Comparison of ENCODE assay signal across 12 cellular contexts in the genomic region with DNA sequence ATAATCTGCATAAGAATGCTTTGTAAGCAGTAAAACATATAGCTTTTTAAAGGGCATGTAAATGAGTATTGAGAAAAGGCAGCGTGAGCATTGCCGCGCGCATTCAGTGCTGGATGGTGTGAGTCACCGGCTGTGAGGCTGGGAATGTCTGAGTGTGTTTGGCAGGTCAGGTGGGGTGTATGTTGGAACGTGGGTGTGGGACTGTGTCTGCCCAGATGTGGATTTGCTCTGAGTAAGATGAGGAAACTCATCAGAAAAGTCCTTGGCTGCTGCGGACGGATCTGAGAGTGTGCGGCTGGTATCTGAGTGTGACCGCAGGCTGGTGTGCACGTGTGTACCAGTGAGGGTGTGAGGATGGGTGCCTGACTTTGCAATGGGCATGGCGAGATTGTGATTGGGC.
A peak's percentile ranks its signal among the peaks of the same experiment; 100 is the strongest.
DNase-seq lines count a peak whose midpoint lies in the region; ATAC-seq and TF ChIP-seq lines count a peak whose summit lies in the region.
"Had no signal": no experiment of that assay in that cellular context is flagged by ENCODE, and none has a peak within 500 bp of the region (broad histone marks: within the 10 kb centered on the region; RNA-seq: fewer than 3 reads in every experiment).

No MANE protein-coding gene starts in this region.

- peaks cover 0 to 4% (median 0%) of the 10 kb centered on the region in 45 donors for H3K27me3 ChIP-seq in dorsolateral prefrontal cortex
- peaks cover 0 to 37% (median 16%) of the 10 kb centered on the region in 3 experiments for H3K27me3 ChIP-seq in neuronal stem cell (ENCODE audit: control insufficient read depth in 3 of 3, insufficient read depth in 3 of 3, low read depth in 1 of 3, low read length in 3 of 3)

- peak; percentile 82 for DNase-seq in AG10803 (ENCODE audit: low read depth)
- DNase-seq in M059J (ENCODE audit: low read depth), result peak; percentile 18
- DNase-seq in dorsolateral prefrontal cortex, result peak in 6 of 10 donors; percentile 47 to 82 (median 70)
- DNase-seq in neuronal stem cell (ENCODE audit: low spot score), result no peak
- DNase-seq in stimulated activated naive CD4-positive, alpha-beta T cell (lab: John Stamatoyannopoulos, UW), result no peak
- DNase-seq in T-helper 2 cell, result no peak
- no peak for DNase-seq in type B pancreatic cell (ENCODE audit: extremely low spot score, unreplicated experiment)
- DNase-seq: Kasumi-1; NCI-H345; stimulated activated CD4-positive, alpha-beta T cell treated with anti-CD3 and anti-CD28 coated beads, Interleukin-4, amount 100 ng/mL, for 24 hours; substantia nigra had no signal

- peaks cover 27% of the 10 kb centered on the region for H3K27me3 Mint-ChIP-seq in type B pancreatic cell

- no peak overlapping the region for H2BK12ac ChIP-seq in neuronal stem cell (ENCODE audit: low read length)

- no peak overlapping the region for H4K91ac ChIP-seq in neuronal stem cell (ENCODE audit: low read depth, low read length, poor library complexity)

- no peak overlapping the region for H3K9ac ChIP-seq in neuronal stem cell (ENCODE audit: low read depth, low read length, poor library complexity)

- peaks cover 34% of the 10 kb centered on the region for H3K4me1 Mint-ChIP-seq in type B pancreatic cell (ENCODE audit: unreplicated experiment)

- H3K27ac ChIP-seq in dorsolateral prefrontal cortex (no peak overlapping the region), neuronal stem cell (replicated peaks; ENCODE audit: low read length) (no peak overlapping the region)

- peaks cover 30 to 45% of the 10 kb centered on the region in 2 donors for H3K4me1 ChIP-seq in neuronal stem cell (ENCODE audit: control insufficient read depth in 2 of 2, insufficient read depth in 1 of 2, low read depth in 1 of 2, low read length in 2 of 2)

- no peak overlapping the region for H2BK120ac ChIP-seq in neuronal stem cell (ENCODE audit: low read depth, low read length)

- H3K18ac ChIP-seq in neuronal stem cell (ENCODE audit: low read length), result peak overlapping the region; percentile 15

- H2AK5ac ChIP-seq in neuronal stem cell (ENCODE audit: low read depth, low read length), result no peak overlapping the region

- H3K4me3 Mint-ChIP-seq in type B pancreatic cell, result no peak overlapping the region

- H2AFZ ChIP-seq in neuronal stem cell (ENCODE audit: low read length), result no peak overlapping the region

- H3K4ac ChIP-seq in neuronal stem cell (ENCODE audit: low read length), result no peak overlapping the region

- no peak overlapping the region for H3K27ac Mint-ChIP-seq in type B pancreatic cell

- no peak overlapping the region for H4K8ac ChIP-seq in neuronal stem cell (ENCODE audit: low read depth, low read length)

- TF ChIP-seq CTCF in AG10803 (conservative IDR thresholded peaks at IDR 0.05; ENCODE audit: low read length) (no peak), dorsolateral prefrontal cortex (IDR thresholded peaks at IDR 0.05 in 54 of 56, conservative IDR thresholded peaks at IDR 0.05 in 2 of 56; ENCODE audit: low read depth in 1 of 56, partially characterized antibody in 56 of 56) (no peak), type B pancreatic cell (conservative IDR thresholded peaks at IDR 0.05) (no peak)

- no peaks in the 10 kb centered on the region for H3K9me3 ChIP-seq in neuronal stem cell (replicated peaks in 1 of 2; ENCODE audit: control insufficient read depth in 2 of 2, insufficient read depth in 1 of 2, low read depth in 1 of 2, low read length in 2 of 2)

- H3K79me1 ChIP-seq in neuronal stem cell (ENCODE audit: low read depth, low read length), result no peaks in the 10 kb centered on the region

- H3K4me3 ChIP-seq in AG10803 (ENCODE audit: low read length) (no peak overlapping the region), dorsolateral prefrontal cortex (no peak overlapping the region), neuronal stem cell (ENCODE audit: low read length in 2 of 2) (no peak overlapping the region)

- no peak overlapping the region for H3K23ac ChIP-seq in neuronal stem cell (ENCODE audit: low read depth, low read length, poor library complexity)

- H3K14ac ChIP-seq in neuronal stem cell (ENCODE audit: low read length), result peak overlapping the region; percentile 5

- intact Hi-C loops in dorsolateral prefrontal cortex (cut with DNase I), result no loop called here

- H3K36me3 Mint-ChIP-seq in type B pancreatic cell, result no peaks in the 10 kb centered on the region

- H3K4me2 ChIP-seq in neuronal stem cell (ENCODE audit: insufficient read depth, low read length, poor library complexity, severe bottlenecking), result no peak overlapping the region

- no CpG with 5 or more reads among the region's 12 CpGs for WGBS in neuronal stem cell (ENCODE audit: extremely low coverage in 2 of 2, insufficient read length in 2 of 2, insufficient replicate concordance in 1 of 2), 2 donors

- H2BK5ac ChIP-seq in neuronal stem cell (ENCODE audit: low read length), result no peak overlapping the region

- no peak for ATAC-seq in GM18520 (IDR thresholded peaks at IDR 0.05; ENCODE audit: unreplicated experiment)

- H2BK15ac ChIP-seq in neuronal stem cell (ENCODE audit: low read length), result no peak overlapping the region

- no peaks in the 10 kb centered on the region for H3K9me3 Mint-ChIP-seq in type B pancreatic cell

- no peaks in the 10 kb centered on the region for H3K36me3 ChIP-seq in neuronal stem cell (replicated peaks in 1 of 2; ENCODE audit: control insufficient read depth in 2 of 2, insufficient read depth in 2 of 2, low read length in 2 of 2)

Comparison
In these comparisons a context has a peak if more than half of its experiments do, and no peak if none do; other contexts are left out.
1. DNase-seq: peak in AG10803 (single experiment), M059J (single experiment) and dorsolateral prefrontal cortex (6 of 10); none in neuronal stem cell (single experiment), stimulated activated naive CD4-positive, alpha-beta T cell (0 of 6), T-helper 2 cell (0 of 5) and type B pancreatic cell (single experiment).